In the genomic region with DNA sequence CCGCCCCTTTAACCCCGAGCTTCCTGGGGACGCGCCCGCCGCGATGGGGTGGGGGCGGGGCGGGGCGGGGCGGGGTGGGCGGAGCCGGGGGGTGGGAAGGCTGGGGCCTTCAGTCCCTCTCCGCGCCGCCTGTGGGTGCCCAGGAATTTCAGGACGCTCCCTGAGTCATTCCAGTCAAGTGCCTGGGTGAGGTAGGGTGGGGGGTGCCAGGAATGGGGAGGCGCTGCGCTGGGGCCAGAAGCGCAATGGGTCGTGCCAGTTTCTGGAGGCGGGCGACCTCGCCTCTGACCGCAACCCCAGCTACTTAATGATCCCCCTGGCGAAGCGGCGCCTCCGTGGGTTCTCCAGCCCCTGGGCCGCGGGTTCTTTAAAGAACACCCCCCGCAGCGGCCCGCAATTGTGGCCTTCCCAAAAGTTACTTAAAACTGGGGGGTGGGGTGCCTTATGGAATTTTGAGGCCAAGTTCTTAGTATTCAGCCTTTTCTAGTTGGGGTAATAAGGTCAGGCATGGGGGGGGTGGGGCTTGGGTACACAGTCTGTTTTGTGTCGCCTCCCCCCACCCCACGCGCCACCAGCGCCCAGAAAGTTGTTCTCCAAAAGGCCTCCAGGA, we compare ENCODE assay signal across 8 cellular contexts. TPM values are rescaled to one million over a fixed set of nuclear protein-coding genes. Genes with fewer than 3 reads are reported as not detected.
DNase-seq lines count a peak whose midpoint lies in the region; ATAC-seq and TF ChIP-seq lines count a peak whose summit lies in the region.

No MANE protein-coding gene starts in this region.

- TF ChIP-seq CTCF in A673 (conservative IDR thresholded peaks at IDR 0.05; ENCODE audit: low read depth, low read length) (no peak), fibroblast of pulmonary artery (IDR thresholded peaks at IDR 0.05; ENCODE audit: low read length, missing control alignments) (no peak), nephron progenitor cell (IDR thresholded peaks at IDR 0.05) (no peak)
- no peak for TF ChIP-seq CTCF in activated CD8-positive, alpha-beta T cell treated with anti-CD3 and anti-CD28 coated beads for 36 hours (IDR thresholded peaks at IDR 0.05)

- no peaks in the 10 kb centered on the region for H3K9me3 ChIP-seq in A673 (ENCODE audit: low read depth, low read length, poor library complexity, severe bottlenecking)

- peak; percentile 3 for ATAC-seq in activated CD8-positive, alpha-beta T cell treated with anti-CD3 and anti-CD28 coated beads for 36 hours
- no peak for ATAC-seq in HG02970 (IDR thresholded peaks at IDR 0.05; ENCODE audit: low FRiP score, unreplicated experiment)

- H3K27me3 Mint-ChIP-seq in activated CD8-positive, alpha-beta T cell treated with anti-CD3 and anti-CD28 coated beads for 36 hours = no peaks in the 10 kb centered on the region
- peaks cover 19% of the 10 kb centered on the region for H3K27me3 Mint-ChIP-seq in nephron progenitor cell (ENCODE audit: low read depth, poor library complexity)

- H3K36me3 ChIP-seq in A673 (ENCODE audit: insufficient read depth, low read length, poor library complexity, severe bottlenecking) = no peaks in the 10 kb centered on the region

- no peaks in the 10 kb centered on the region for H3K9me3 Mint-ChIP-seq in activated CD8-positive, alpha-beta T cell treated with anti-CD3 and anti-CD28 coated beads for 36 hours
- no peaks in the 10 kb centered on the region for H3K9me3 Mint-ChIP-seq in nephron progenitor cell

- peak overlapping the region; percentile 63 for H3K27ac Mint-ChIP-seq in activated CD8-positive, alpha-beta T cell treated with anti-CD3 and anti-CD28 coated beads for 36 hours
- H3K27ac Mint-ChIP-seq in nephron progenitor cell = no peak overlapping the region

- peaks cover 54% of the 10 kb centered on the region for H3K4me1 Mint-ChIP-seq in activated CD8-positive, alpha-beta T cell treated with anti-CD3 and anti-CD28 coated beads for 36 hours (ENCODE audit: low read depth)
- peaks cover 58% of the 10 kb centered on the region for H3K4me1 Mint-ChIP-seq in nephron progenitor cell

- peak overlapping the region; percentile 70 for H3K4me3 Mint-ChIP-seq in activated CD8-positive, alpha-beta T cell treated with anti-CD3 and anti-CD28 coated beads for 36 hours
- peak overlapping the region; percentile 40 for H3K4me3 Mint-ChIP-seq in nephron progenitor cell

- H3K27ac ChIP-seq in A673 (ENCODE audit: low read depth, low read length, poor library complexity, severe bottlenecking) = peak overlapping the region; percentile 90

- POLR2A ChIA-PET in A673 (lab: Charles Lee; ENCODE audit: low non-redundant PET) = no interaction called here
- POLR2A ChIA-PET in activated CD8-positive, alpha-beta T cell treated with anti-CD3 and anti-CD28 coated beads for 36 hours (lab: Charles Lee) = interaction anchor here (1.2 to 5.8 kb wide), 2 partner anchors 59 to 303 kb away, joined by 3 to 52 read pairs; no protein-coding TSS in a partner anchor

- peak overlapping the region; percentile 86 for H3K4me3 ChIP-seq in A673 (ENCODE audit: low read depth, low read length, poor library complexity, severe bottlenecking)
- peak overlapping the region; percentile 49 for H3K4me3 ChIP-seq in fibroblast of pulmonary artery (replicated peaks; ENCODE audit: low read depth, low read length)

- CTCF ChIA-PET in A673 (lab: Charles Lee) = no interaction called here
- CTCF ChIA-PET in activated CD8-positive, alpha-beta T cell treated with anti-CD3 and anti-CD28 coated beads for 36 hours (lab: Charles Lee) = interaction anchor here (0.7 to 5.0 kb wide), 4 partner anchors 57 to 164 kb away, joined by 3 to 46 read pairs (median 3); no protein-coding TSS in a partner anchor

- no TSS peak for BruUV-seq in A673 (replicated peaks; lab: Mats Ljungman, UMichigan)

- DNase-seq in A673 (ENCODE audit: low spot score) = peak; percentile 85
- peak; percentile 74 for DNase-seq in GM04503 (ENCODE audit: low read depth)
- DNase-seq in NCI-H2171 (lab: John Stamatoyannopoulos, UW) = peak; percentile 85
- DNase-seq in activated CD8-positive, alpha-beta T cell treated with anti-CD3 and anti-CD28 coated beads for 36 hours = peak; percentile 65
- DNase-seq in fibroblast of pulmonary artery (ENCODE audit: low read depth) = peak; percentile 73
- peak; percentile 55 for DNase-seq in nephron progenitor cell
- no peak for DNase-seq in OCI-M2 (lab: John Stamatoyannopoulos, UW; ENCODE audit: unreplicated experiment)

- H3K27me3 ChIP-seq in A673 (replicated peaks; ENCODE audit: insufficient read depth, low read depth, low read length, poor library complexity) = no peaks in the 10 kb centered on the region

- intact Hi-C loops in A673 (cut with micrococcal nuclease; ENCODE audit: unreplicated experiment) = loop anchor here (5.0 kb wide), 3 partner anchors 40 to 495 kb away; no protein-coding TSS in a partner anchor
- intact Hi-C loops in activated CD8-positive, alpha-beta T cell treated with anti-CD3 and anti-CD28 coated beads for 36 hours (cut with micrococcal nuclease) = loop anchor here (2.0 to 5.0 kb wide), 2 partner anchors 53 to 190 kb away; no protein-coding TSS in a partner anchor

- H3K36me3 Mint-ChIP-seq in activated CD8-positive, alpha-beta T cell treated with anti-CD3 and anti-CD28 coated beads for 36 hours (ENCODE audit: low read depth) = no peaks in the 10 kb centered on the region
- H3K36me3 Mint-ChIP-seq in nephron progenitor cell (ENCODE audit: low read depth) = no peaks in the 10 kb centered on the region

- H3K4me1 ChIP-seq in A673 (ENCODE audit: insufficient read depth, low read length, poor library complexity, severe bottlenecking) = peaks cover 65% of the 10 kb centered on the region

RNA-seq across cellular contexts. Expression of a gene that starts 0.8 kb away (rescaled TPM):
- 64.2 and 72.4 TPM in 2 replicates for total RNA-seq in A673 (2021)
- total RNA-seq in activated CD8-positive, alpha-beta T cell treated with anti-CD3 and anti-CD28 coated beads for 36 hours = 10 to 100 TPM; 33.6 to 34.5 TPM
